8 cellular contexts compared by ENCODE assay signal in the genomic region with DNA sequence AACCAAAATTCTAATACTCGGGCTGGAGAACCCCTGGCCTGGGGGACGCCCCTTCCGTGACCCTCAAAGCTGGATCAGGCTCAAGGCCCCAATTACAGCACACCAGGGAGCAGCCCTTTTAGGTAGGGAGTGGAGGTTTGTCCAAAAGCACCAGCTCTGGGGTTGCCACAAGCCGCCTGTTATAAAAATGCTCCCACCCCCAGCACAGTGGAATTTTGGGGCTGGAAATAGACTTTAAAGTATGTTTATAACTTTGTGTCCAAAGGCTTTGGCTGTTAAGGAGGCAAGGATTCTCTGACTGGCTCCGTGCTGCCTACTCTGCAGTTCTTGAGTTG. TPM values are rescaled to one million over a fixed set of nuclear protein-coding genes. Genes with fewer than 3 reads are reported as not detected.
DNase-seq lines count a peak whose midpoint lies in the region; ATAC-seq and TF ChIP-seq lines count a peak whose summit lies in the region.

No MANE protein-coding gene starts in this region.

- H3K27me3 ChIP-seq in Peyer's patch (no peaks in the 10 kb centered on the region), psoas muscle (ENCODE audit: insufficient read depth in 3 of 3, low read length in 2 of 3) (peaks cover 0 to 2% (median 0%) of the 10 kb centered on the region in 3 donors)

- no peak for ATAC-seq in psoas muscle
- ATAC-seq in GM18868 (IDR thresholded peaks at IDR 0.05; ENCODE audit: unreplicated experiment), result no peak
- ATAC-seq in HG02885 (IDR thresholded peaks at IDR 0.05; ENCODE audit: poor library complexity, unreplicated experiment), result no peak
- no peak for ATAC-seq in HG03520 (IDR thresholded peaks at IDR 0.05; ENCODE audit: unreplicated experiment)

- intact Hi-C loops in psoas muscle (cut with DNase I), result no loop called here

- WGBS in psoas muscle, 3 donors, result 28 to 30% (median 30%) methylated on average over 5 of the region's 5 CpGs

- peak overlapping the region; percentile 93 for H3K4me3 ChIP-seq in GM12865 (ENCODE audit: low read depth, low read length)
- peak overlapping the region; percentile 83 to 92 (median 90) for H3K4me3 ChIP-seq in Peyer's patch
- peak overlapping the region; percentile 76 for H3K4me3 ChIP-seq in psoas muscle

- TF ChIP-seq CTCF in GM12865 (IDR thresholded peaks at IDR 0.05; ENCODE audit: insufficient read depth, low read depth, low read length, missing control alignments), result no peak
- no peak for TF ChIP-seq CTCF in Peyer's patch (IDR thresholded peaks at IDR 0.05)
- TF ChIP-seq CTCF in psoas muscle (IDR thresholded peaks at IDR 0.05), result no peak

- no peak for DNase-seq in GM12865 (ENCODE audit: low read depth)
- no peak for DNase-seq in Peyer's patch
- no peak for DNase-seq in epithelial cell of prostate (ENCODE audit: low read depth, low spot score)
- no peak for DNase-seq in psoas muscle
- no peak for DNase-seq in stimulated activated CD4-positive, alpha-beta T cell treated with anti-CD3 and anti-CD28 coated beads, Interleukin-4, amount 100 ng/mL, for 1 hour

- no peak for TF ChIP-seq POLR2A in Peyer's patch (IDR thresholded peaks at IDR 0.05)

- H3K9me3 ChIP-seq in Peyer's patch (no peaks in the 10 kb centered on the region), psoas muscle (no peaks in the 10 kb centered on the region)

- H3K27ac ChIP-seq in Peyer's patch, result peak overlapping the region; percentile 82 to 97 (median 90)
- H3K27ac ChIP-seq in epithelial cell of prostate, result peak overlapping the region; percentile 59
- H3K27ac ChIP-seq in psoas muscle, result no peak overlapping the region

- H3K4me1 ChIP-seq in Peyer's patch (peaks cover 0 to 7% (median 3%) of the 10 kb centered on the region in 4 donors), psoas muscle (no peaks in the 10 kb centered on the region)

- H3K36me3 ChIP-seq in Peyer's patch (peaks cover 0 to 38% (median 0%) of the 10 kb centered on the region in 3 donors), psoas muscle (ENCODE audit: insufficient read depth in 1 of 2, low read depth in 1 of 2) (peaks cover 6 to 50% of the 10 kb centered on the region in 2 donors)

RNA-seq across cellular contexts. Expression of a gene that starts 0.6 kb away (rescaled TPM):
- total RNA-seq in Peyer's patch (10 to 100 TPM; 28.0 to 66.8 (median 42.8) TPM), psoas muscle (1 to 10 TPM; 1.4 to 2.3 (median 1.8) TPM)
- polyA plus RNA-seq in psoas muscle, result 1 to 10 TPM in 1 of 3 donors, under 1 TPM in 2; 0.51 to 1.1 (median 0.83) TPM

RNA-seq across cellular contexts. Expression of a gene that starts 16.0 kb away (rescaled TPM):
- total RNA-seq in Peyer's patch (10 to 100 TPM; 14.9 to 44.2 (median 34.6) TPM), psoas muscle (1 to 10 TPM in 1 of 4 donors, under 1 TPM in 3; 0.42 to 1.5 (median 0.55) TPM)
- under 1 TPM; 0.08 to 0.38 (median 0.27) TPM for polyA plus RNA-seq in psoas muscle

RNA-seq across cellular contexts. Expression of a gene that starts 19.5 kb away (rescaled TPM):
- total RNA-seq in Peyer's patch (100 to 1,000 TPM; 223 to 465 (median 285) TPM), psoas muscle (10 to 100 TPM; 17.5 to 27.5 (median 21.4) TPM)
- polyA plus RNA-seq in psoas muscle, result 10 to 100 TPM; 15.4 to 23.8 (median 20.6) TPM

RNA-seq across cellular contexts. Expression of a gene that starts 24.6 kb away (rescaled TPM):
- total RNA-seq in Peyer's patch (10 to 100 TPM; 10.1 to 52.8 (median 15.8) TPM), psoas muscle (1 to 10 TPM; 1.5 to 3.1 (median 1.9) TPM)
- polyA plus RNA-seq in psoas muscle, result 1 to 10 TPM; 2.1 to 3.8 (median 2.5) TPM

RNA-seq across cellular contexts. Expression of a gene that starts 25.5 kb away (rescaled TPM):
- total RNA-seq in Peyer's patch (10 to 100 TPM in 3 of 4 donors, 1 to 10 TPM in 1; 6.8 to 23.1 (median 14.1) TPM), psoas muscle (under 1 TPM in 1 of 4 donors, not detected in 3; 0.17 TPM)
- under 1 TPM in 2 of 3 donors, not detected in 1; 0.06 to 0.08 TPM for polyA plus RNA-seq in psoas muscle

Comparison
In these comparisons a context has a peak if more than half of its experiments do, and no peak if none do; other contexts are left out.
1. RNA of a gene that starts 0.6 kb away (total RNA-seq): 28.0 to 66.8 TPM in Peyer's patch; 1.4 to 2.3 TPM in psoas muscle; every median in the first group is over 4 times any median in the second.
2. RNA of a gene that starts 16.0 kb away (total RNA-seq): 14.9 to 44.2 TPM in Peyer's patch; 0.42 to 1.5 TPM in psoas muscle; every median in the first group is over 4 times any median in the second.
3. RNA of a gene that starts 19.5 kb away (total RNA-seq): 223 to 465 TPM in Peyer's patch; 17.5 to 27.5 TPM in psoas muscle; every median in the first group is over 4 times any median in the second.
4. Peak in every context shown above with its lines, with median percentiles within 50 percentile points of each other: H3K4me3 ChIP-seq.